8 cellular contexts compared by ENCODE assay signal in genomic region chrX:49838374-49838773, GRCh38. TPM values are rescaled to one million over a fixed set of nuclear protein-coding genes. Genes with fewer than 3 reads are reported as not detected.
A peak's percentile ranks its signal among the peaks of the same experiment; 100 is the strongest.
DNase-seq lines count a peak whose midpoint lies in the region; ATAC-seq, FAIRE-seq and TF ChIP-seq lines count a peak whose summit lies in the region.

No MANE protein-coding gene starts in this region.

- DNase-seq in ACHN (peak; percentile 21), GM06990 (ENCODE audit: extremely low read depth, insufficient read length) (no peak), HT-29 (ENCODE audit: low spot score) (peak; percentile 59), iPS-NIHi11 (ENCODE audit: low spot score) (peak; percentile 30), urothelium cell line (ENCODE audit: low spot score) (peak; percentile 44), GM19240 (ENCODE audit: insufficient read length, low spot score) (no peak)

- no peaks in the 10 kb centered on the region for H3F3A ChIP-seq in SU-DHL-6 (ENCODE audit: insufficient read depth)

- no peak overlapping the region for H3K4me3 ChIP-seq in GM06990 (replicated peaks; ENCODE audit: low read depth, low read length)
- no peak overlapping the region for H3K4me3 ChIP-seq in SU-DHL-6 (ENCODE audit: insufficient read depth, low read length, poor library complexity, severe bottlenecking)

- no peak overlapping the region for H2AFZ ChIP-seq in SU-DHL-6 (ENCODE audit: low read depth, low read length, severe bottlenecking)

- no peaks in the 10 kb centered on the region for H4K20me1 ChIP-seq in SU-DHL-6 (ENCODE audit: low read depth, low read length)

- no peaks in the 10 kb centered on the region for H3K27me3 ChIP-seq in GM06990 (replicated peaks; ENCODE audit: control insufficient read depth, insufficient read depth, low read length)
- H3K27me3 ChIP-seq in SU-DHL-6 (ENCODE audit: low read length), result no peaks in the 10 kb centered on the region

- no peak overlapping the region for H3K4me2 ChIP-seq in SU-DHL-6 (ENCODE audit: low read depth, low read length, poor library complexity, severe bottlenecking)

- FAIRE-seq in urothelium cell line (lab: Jason Lieb, UNC), result no peak

- H3K36me3 ChIP-seq in GM06990 (ENCODE audit: control insufficient read depth, insufficient read depth, low read length), result no peaks in the 10 kb centered on the region
- H3K36me3 ChIP-seq in SU-DHL-6 (ENCODE audit: low read length), result no peaks in the 10 kb centered on the region

- ATAC-seq in HG03457 (IDR thresholded peaks at IDR 0.05; ENCODE audit: unreplicated experiment), result no peak

- H3K79me2 ChIP-seq in SU-DHL-6 (ENCODE audit: insufficient read depth, low read length), result no peaks in the 10 kb centered on the region

- in situ Hi-C loops in ACHN (cut with HindIII; ENCODE audit: low pct_ligation_motif_present, low pct_unique_long_range_greater_than_20kb, low sequenced_read_pairs), result no loop called here

- no peaks in the 10 kb centered on the region for H3K9me3 ChIP-seq in SU-DHL-6 (ENCODE audit: insufficient read depth, low read length)

- no peak overlapping the region for H3K9ac ChIP-seq in SU-DHL-6 (ENCODE audit: low read length)

- TF ChIP-seq CTCF in GM06990 (IDR thresholded peaks at IDR 0.05; ENCODE audit: insufficient read depth, low read length, poor library complexity, severe bottlenecking), result peak; percentile 77
- TF ChIP-seq CTCF in SU-DHL-6 (IDR thresholded peaks at IDR 0.05; ENCODE audit: insufficient read depth, low read length, poor library complexity, severe bottlenecking), result peak; percentile 29

- H3K9me2 ChIP-seq in SU-DHL-6 (replicated peaks; ENCODE audit: insufficient read depth, low read length), result no peaks in the 10 kb centered on the region

- no peak overlapping the region for H3K27ac ChIP-seq in SU-DHL-6 (ENCODE audit: low read depth, low read length)

RNA-seq across cellular contexts. Expression of gene PAGE4, which starts 9.3 kb away (rescaled TPM):
- not detected in 2 replicates for total RNA-seq in HT-29 (2014; rRNA removed; shearing (Covaris generic))

RNA-seq across cellular contexts. Expression of gene USP27X, which starts 40.9 kb away (rescaled TPM):
- total RNA-seq in HT-29 (2014; rRNA removed; shearing (Covaris generic)), result 0.81 and 1.1 TPM in 2 replicates

Comparison
In these comparisons a context has a peak if more than half of its experiments do, and no peak if none do; other contexts are left out.
1. DNase-seq: peak in ACHN (single experiment), HT-29 (single experiment), iPS-NIHi11 (single experiment) and urothelium cell line (single experiment); none in GM06990 (single experiment) and GM19240 (single experiment).